Comparison of ENCODE assay signal across 8 cellular contexts in the genomic region with DNA sequence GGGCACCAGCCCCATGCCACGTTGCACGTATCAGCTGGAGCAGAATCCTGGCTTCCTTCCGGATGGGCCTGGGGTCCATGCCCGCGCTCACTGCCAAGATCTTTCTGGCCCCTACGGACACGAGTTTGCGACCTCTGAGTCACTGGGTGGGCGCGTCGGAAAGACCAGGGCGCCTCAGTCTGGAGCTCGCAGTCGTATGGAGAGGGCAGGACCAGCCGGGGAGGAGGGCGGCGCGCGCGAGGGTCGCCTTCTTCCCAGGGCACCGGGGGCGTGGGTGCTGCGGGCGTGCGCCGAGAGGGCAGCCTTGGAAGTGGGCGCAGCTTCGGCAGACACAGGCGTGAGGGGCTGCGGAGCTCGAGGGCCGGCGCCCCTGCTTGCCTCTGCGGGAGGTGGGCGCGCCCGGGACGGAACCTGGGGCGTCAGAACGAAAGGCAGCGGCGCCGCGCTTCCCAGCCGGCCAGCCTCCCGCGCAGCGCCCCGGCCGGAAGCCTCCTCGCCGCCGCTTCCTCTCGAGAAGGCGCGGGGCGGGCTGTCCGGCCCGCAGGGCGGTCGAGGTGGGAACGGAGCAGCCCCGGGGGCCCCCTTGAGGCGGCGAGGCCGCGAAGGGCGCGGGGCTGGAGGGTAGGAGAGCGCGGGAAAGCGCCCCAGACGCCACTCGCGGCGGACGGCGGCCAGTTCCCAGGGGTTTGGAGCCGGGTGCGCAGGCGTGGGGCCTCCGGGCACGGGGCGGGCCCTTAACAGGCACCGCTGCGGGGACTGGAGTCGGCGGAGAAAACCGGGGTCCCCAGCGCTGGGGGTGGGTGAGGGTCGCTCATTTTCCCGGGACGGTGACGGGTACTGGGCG. TPM values are rescaled to one million over a fixed set of nuclear protein-coding genes. Genes with fewer than 3 reads are reported as not detected.
A peak's percentile ranks its signal among the peaks of the same experiment; 100 is the strongest.
DNase-seq lines count a peak whose midpoint lies in the region; ATAC-seq and TF ChIP-seq lines count a peak whose summit lies in the region.

A gene (plus strand): TSS at position 490 of the 844 bp plus-strand sequence. CDS start 459 bp downstream, outside the sequence.

- TF ChIP-seq POLR2A in Raji (IDR thresholded peaks at IDR 0.05; ENCODE audit: insufficient read depth, low read depth, low read length), result peak; percentile 58
- TF ChIP-seq POLR2A in gastroesophageal sphincter (IDR thresholded peaks at IDR 0.05), result peak; percentile 66 to 70
- TF ChIP-seq POLR2A in testis (IDR thresholded peaks at IDR 0.05), result peak; percentile 10

- peak in 3 of 4 experiments; percentile 8 to 24 (median 19) for TF ChIP-seq CTCF in gastroesophageal sphincter (IDR thresholded peaks at IDR 0.05)
- TF ChIP-seq CTCF in neutrophil (IDR thresholded peaks at IDR 0.05), result no peak
- no peak for TF ChIP-seq CTCF in testis (IDR thresholded peaks at IDR 0.05)

- H3K36me3 ChIP-seq in CD4-positive, CD25-positive, alpha-beta regulatory T cell (ENCODE audit: control insufficient read depth, insufficient read depth, low read length), result peaks cover 6% of the 10 kb centered on the region
- H3K36me3 ChIP-seq in gastroesophageal sphincter (peaks cover 0 to 48% of the 10 kb centered on the region in 2 donors), neutrophil (peaks cover 38% of the 10 kb centered on the region), testis (ENCODE audit: low read depth, missing control alignments) (no peaks in the 10 kb centered on the region)

- intact Hi-C loops in activated naive CD4-positive, alpha-beta T cell treated with anti-CD3 and anti-CD28 coated beads for 36 hours (cut with micrococcal nuclease), result loop anchor here (1.0 kb wide), 1 partner anchor 96 kb away; no protein-coding TSS in a partner anchor
- intact Hi-C loops in testis (cut with DNase I; ENCODE audit: low total_unique reads), result loop anchor here (5.0 to 10.0 kb wide), 2 partner anchors 164 to 252 kb away; a partner anchor contains a TSS

- peak within 1 kb of the TSS; percentile 89 to 94 (median 93) for H3K4me3 Mint-ChIP-seq in CD4-positive, CD25-positive, alpha-beta regulatory T cell
- peak within 1 kb of the TSS; percentile 81 for H3K4me3 Mint-ChIP-seq in activated naive CD4-positive, alpha-beta T cell treated with anti-CD3 and anti-CD28 coated beads for 36 hours

- peak within 1 kb of the TSS; percentile 75 for H3K4me3 ChIP-seq in CD4-positive, CD25-positive, alpha-beta regulatory T cell (ENCODE audit: low read depth, low read length)
- H3K4me3 ChIP-seq in gastroesophageal sphincter (peak within 1 kb of the TSS; percentile 77 to 95), neutrophil (ENCODE audit: low read depth in 1 of 2, low read length in 1 of 2) (peak within 1 kb of the TSS; percentile 80 to 95), testis (peak within 1 kb of the TSS; percentile 94 to 97)

- H3K27ac Mint-ChIP-seq in CD4-positive, CD25-positive, alpha-beta regulatory T cell, result peak within 1 kb of the TSS; percentile 74 to 96 (median 88)
- H3K27ac Mint-ChIP-seq in activated naive CD4-positive, alpha-beta T cell treated with anti-CD3 and anti-CD28 coated beads for 36 hours, result peak within 1 kb of the TSS; percentile 84

- H3K27me3 Mint-ChIP-seq in CD4-positive, CD25-positive, alpha-beta regulatory T cell, result no peaks in the 10 kb centered on the region
- no peaks in the 10 kb centered on the region for H3K27me3 Mint-ChIP-seq in activated naive CD4-positive, alpha-beta T cell treated with anti-CD3 and anti-CD28 coated beads for 36 hours (ENCODE audit: low read depth)

- no peaks in the 10 kb centered on the region for H3K9me3 Mint-ChIP-seq in CD4-positive, CD25-positive, alpha-beta regulatory T cell
- H3K9me3 Mint-ChIP-seq in activated naive CD4-positive, alpha-beta T cell treated with anti-CD3 and anti-CD28 coated beads for 36 hours, result no peaks in the 10 kb centered on the region

- CTCF ChIA-PET in activated naive CD4-positive, alpha-beta T cell treated with anti-CD3 and anti-CD28 coated beads for 36 hours (lab: Charles Lee), result interaction anchor here (0.5 to 0.8 kb wide), 3 partner anchors 45 to 253 kb away, joined by 3 to 4 read pairs (median 3); no protein-coding TSS in a partner anchor

- H3K27me3 ChIP-seq in CD4-positive, CD25-positive, alpha-beta regulatory T cell (ENCODE audit: control insufficient read depth, insufficient read depth, low read length), result no peaks in the 10 kb centered on the region
- H3K27me3 ChIP-seq in gastroesophageal sphincter (no peaks in the 10 kb centered on the region), neutrophil (no peaks in the 10 kb centered on the region), testis (no peaks in the 10 kb centered on the region)

- peaks cover 78% of the 10 kb centered on the region for H3K4me1 ChIP-seq in CD4-positive, CD25-positive, alpha-beta regulatory T cell (ENCODE audit: control insufficient read depth, insufficient read depth, low read length, poor library complexity, severe bottlenecking)
- H3K4me1 ChIP-seq in gastroesophageal sphincter (peaks cover 2 to 93% (median 67%) of the 10 kb centered on the region in 3 donors), neutrophil (ENCODE audit: control insufficient read depth in 1 of 2, insufficient read depth in 1 of 2, low read depth in 1 of 2, low read length in 1 of 2) (peaks cover 56 to 75% of the 10 kb centered on the region in 2 experiments), testis (peaks cover 62% of the 10 kb centered on the region)

- peak within 1 kb of the TSS; percentile 67 for H3K27ac ChIP-seq in CD4-positive, CD25-positive, alpha-beta regulatory T cell (ENCODE audit: insufficient read depth, low read length, poor library complexity, severe bottlenecking)
- peak within 1 kb of the TSS; percentile 83 to 92 (median 89) for H3K27ac ChIP-seq in gastroesophageal sphincter
- peak within 1 kb of the TSS; percentile 88 for H3K27ac ChIP-seq in neutrophil
- peak within 1 kb of the TSS; percentile 89 to 92 for H3K27ac ChIP-seq in testis

- peak; percentile 52 to 81 (median 68) for DNase-seq in CD4-positive, CD25-positive, alpha-beta regulatory T cell
- DNase-seq in GM19240 (ENCODE audit: insufficient read length, low spot score) (peak; percentile 84), HT-29 (ENCODE audit: low spot score) (peak; percentile 70), testis (peak; percentile 63)
- DNase-seq in activated naive CD4-positive, alpha-beta T cell treated with anti-CD3 and anti-CD28 coated beads for 36 hours, result peak; percentile 65

- H3K4me1 Mint-ChIP-seq in CD4-positive, CD25-positive, alpha-beta regulatory T cell, result peaks cover 0 to 74% (median 24%) of the 10 kb centered on the region in 4 donors
- H3K4me1 Mint-ChIP-seq in activated naive CD4-positive, alpha-beta T cell treated with anti-CD3 and anti-CD28 coated beads for 36 hours (ENCODE audit: low read depth), result peaks cover 62% of the 10 kb centered on the region

- H3K9me3 ChIP-seq in CD4-positive, CD25-positive, alpha-beta regulatory T cell (ENCODE audit: control insufficient read depth in 2 of 2, low read length in 2 of 2), result no peaks in the 10 kb centered on the region
- no peaks in the 10 kb centered on the region for H3K9me3 ChIP-seq in gastroesophageal sphincter
- H3K9me3 ChIP-seq in neutrophil, result no peaks in the 10 kb centered on the region
- H3K9me3 ChIP-seq in testis, result no peaks in the 10 kb centered on the region

- peaks cover 6% of the 10 kb centered on the region for H3K36me3 Mint-ChIP-seq in CD4-positive, CD25-positive, alpha-beta regulatory T cell
- peaks cover 11% of the 10 kb centered on the region for H3K36me3 Mint-ChIP-seq in activated naive CD4-positive, alpha-beta T cell treated with anti-CD3 and anti-CD28 coated beads for 36 hours (ENCODE audit: low read depth)

- peak; percentile 76 to 81 for ATAC-seq in CD4-positive, CD25-positive, alpha-beta regulatory T cell (ENCODE audit: low read depth in 2 of 2)
- ATAC-seq in gastroesophageal sphincter, result peak; percentile 77

- TF ChIP-seq EP300 in gastroesophageal sphincter (IDR thresholded peaks at IDR 0.05), result no peak

- WGBS in gastroesophageal sphincter (ENCODE audit: low coverage in 1 of 2), 2 donors, result no CpG with 5 or more reads among the region's 96 CpGs
- 0% methylated on average over 73 of the region's 96 CpGs; no CpG with 5 or more reads in 1 of the 2 donors for WGBS in testis, 2 donors

RNA-seq across cellular contexts. Expression of the gene that starts here (rescaled TPM):
- 131 TPM for total RNA-seq in CD4-positive, CD25-positive, alpha-beta regulatory T cell
- polyA plus RNA-seq in CD4-positive, CD25-positive, alpha-beta regulatory T cell, result 100 to 1,000 TPM; 208 to 237 (median 223) TPM
- total RNA-seq in HT-29 (2014; rRNA removed; shearing (Covaris generic)), result 184 and 228 TPM in 2 replicates
- total RNA-seq in activated naive CD4-positive, alpha-beta T cell treated with anti-CD3 and anti-CD28 coated beads for 36 hours, result 100 to 1,000 TPM; 159 to 177 TPM
- total RNA-seq in gastroesophageal sphincter, result 100 to 1,000 TPM; 251 to 343 (median 302) TPM
- total RNA-seq in testis, result 100 to 1,000 TPM; 169 to 190 TPM
- polyA plus RNA-seq in testis (ENCODE audit: insufficient read depth, low read depth, low replicate concordance), result 210 TPM

Comparison
In these comparisons a context has a peak if more than half of its experiments do, and no peak if none do; other contexts are left out.
1. Peak in every context shown above with its lines: DNase-seq, ATAC-seq, H3K4me3 ChIP-seq and H3K27ac ChIP-seq.
2. POLR2A ChIP-seq: peak in every context shown above with its lines; median percentile 68 in gastroesophageal sphincter; 58 in Raji; 10 in testis.
3. CTCF ChIP-seq: peak in gastroesophageal sphincter (3 of 4); none in neutrophil (single experiment) and testis (0 of 3).